8 cellular contexts compared by ENCODE assay signal in the genomic region with DNA sequence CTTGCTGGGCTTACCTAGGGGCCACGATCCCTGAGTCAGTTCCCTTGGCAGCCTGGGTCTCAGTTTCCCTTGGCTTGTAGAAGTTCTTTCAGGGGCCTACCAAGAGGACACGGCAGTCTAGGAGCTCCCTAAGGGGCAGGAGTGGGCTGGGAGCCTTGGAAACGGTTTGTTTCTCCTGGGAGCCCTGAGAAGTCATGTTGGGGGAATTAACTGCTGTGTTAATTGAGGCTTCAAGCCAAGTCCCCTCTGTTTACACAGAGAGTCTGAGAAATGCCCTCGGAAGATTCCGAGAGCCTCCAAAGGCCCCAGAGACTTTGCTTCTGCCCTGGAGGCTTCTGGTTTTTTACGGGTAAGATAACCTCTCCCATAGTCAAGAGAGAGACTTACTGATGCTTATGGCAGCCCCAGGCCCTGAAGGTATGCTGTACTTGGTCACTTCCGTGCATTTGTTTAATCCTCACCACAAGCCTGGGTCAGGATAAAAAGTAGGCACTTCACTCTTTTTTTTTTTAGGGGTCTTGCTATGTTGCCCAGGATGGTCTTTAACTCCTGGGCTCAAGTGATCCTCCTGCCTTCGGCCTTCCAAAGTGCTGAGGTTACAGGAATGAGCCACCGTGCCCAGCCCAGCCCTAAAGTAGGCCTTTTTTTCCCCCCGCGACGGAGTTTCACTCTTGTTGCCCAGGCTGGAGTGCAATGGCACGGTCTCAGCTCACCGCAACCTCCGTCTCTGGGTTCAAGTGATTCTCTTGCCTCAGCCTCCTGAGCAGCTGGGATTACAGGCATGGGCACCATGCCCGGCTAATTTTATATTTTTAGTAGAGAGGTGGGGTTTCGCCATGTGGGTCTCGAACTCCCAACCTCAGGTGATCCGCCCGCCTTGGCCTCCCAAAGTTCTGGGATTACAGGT. TPM values are rescaled to one million over a fixed set of nuclear protein-coding genes. Genes with fewer than 3 reads are reported as not detected.
DNase-seq lines count a peak whose midpoint lies in the region; ATAC-seq lines count a peak whose summit lies in the region.

No MANE protein-coding gene starts in this region.

- H2AFZ ChIP-seq in neuronal stem cell (ENCODE audit: low read length): peak overlapping the region; percentile 84

- H3K9me3 ChIP-seq in CD4-positive, alpha-beta memory T cell (ENCODE audit: control insufficient read depth in 1 of 2, low read length in 2 of 2): no peaks in the 10 kb centered on the region
- H3K9me3 ChIP-seq in effector memory CD4-positive, alpha-beta T cell (ENCODE audit: control insufficient read depth, low read length): no peaks in the 10 kb centered on the region
- H3K9me3 ChIP-seq in neuronal stem cell (replicated peaks in 1 of 2; ENCODE audit: control insufficient read depth in 2 of 2, insufficient read depth in 1 of 2, low read depth in 1 of 2, low read length in 2 of 2): no peaks in the 10 kb centered on the region

- H3K4me1 ChIP-seq in CD4-positive, alpha-beta memory T cell (ENCODE audit: insufficient read depth, low read length): peaks cover 99% of the 10 kb centered on the region
- peaks cover 75% of the 10 kb centered on the region for H3K4me1 ChIP-seq in effector memory CD4-positive, alpha-beta T cell (ENCODE audit: control insufficient read depth, insufficient read depth, low read length, poor library complexity, severe bottlenecking)
- peaks cover 27% of the 10 kb centered on the region in 2 donors for H3K4me1 ChIP-seq in neuronal stem cell (ENCODE audit: control insufficient read depth in 2 of 2, insufficient read depth in 1 of 2, low read depth in 1 of 2, low read length in 2 of 2)

- no peaks in the 10 kb centered on the region for H3K36me3 ChIP-seq in CD4-positive, alpha-beta memory T cell (ENCODE audit: insufficient read depth, low read length)
- H3K36me3 ChIP-seq in effector memory CD4-positive, alpha-beta T cell (ENCODE audit: control insufficient read depth, insufficient read depth, low read length): no peaks in the 10 kb centered on the region
- no peaks in the 10 kb centered on the region for H3K36me3 ChIP-seq in neuronal stem cell (replicated peaks in 1 of 2; ENCODE audit: control insufficient read depth in 2 of 2, insufficient read depth in 2 of 2, low read length in 2 of 2)

- no peaks in the 10 kb centered on the region for H3K79me1 ChIP-seq in neuronal stem cell (ENCODE audit: low read depth, low read length)

- H3K18ac ChIP-seq in neuronal stem cell (ENCODE audit: low read length): peak overlapping the region; percentile 98

- H2BK12ac ChIP-seq in neuronal stem cell (ENCODE audit: low read length): peak overlapping the region; percentile 95

- WGBS in neuronal stem cell (ENCODE audit: extremely low coverage in 2 of 2, insufficient read length in 2 of 2, insufficient replicate concordance in 1 of 2), 2 donors: no CpG with 5 or more reads among the region's 20 CpGs

- peaks cover 52 to 92% (median 67%) of the 10 kb centered on the region in 4 donors for H3K4me1 Mint-ChIP-seq in CD4-positive, alpha-beta memory T cell

- DNase-seq in CD4-positive, alpha-beta memory T cell: no peak
- peak; percentile 48 for DNase-seq in NCI-H82 treated with DMSO at 0.1 percent for 48 hours (lab: John Stamatoyannopoulos, UW; ENCODE audit: unreplicated experiment)
- no peak for DNase-seq in effector memory CD4-positive, alpha-beta T cell
- no peak for DNase-seq in neuronal stem cell (ENCODE audit: low spot score)

- H3K27me3 ChIP-seq in CD4-positive, alpha-beta memory T cell (ENCODE audit: insufficient read depth, low read length): no peaks in the 10 kb centered on the region
- no peaks in the 10 kb centered on the region for H3K27me3 ChIP-seq in effector memory CD4-positive, alpha-beta T cell (replicated peaks; ENCODE audit: control insufficient read depth, insufficient read depth, low read length, poor library complexity, severe bottlenecking)
- no peaks in the 10 kb centered on the region for H3K27me3 ChIP-seq in neuronal stem cell (ENCODE audit: control insufficient read depth in 3 of 3, insufficient read depth in 3 of 3, low read depth in 1 of 3, low read length in 3 of 3)

- intact Hi-C loops in CD4-positive, alpha-beta memory T cell (cut with micrococcal nuclease): no loop called here

- peak overlapping the region; percentile 79 for H2BK15ac ChIP-seq in neuronal stem cell (ENCODE audit: low read length)

- peak overlapping the region; percentile 38 for H2BK120ac ChIP-seq in neuronal stem cell (ENCODE audit: low read depth, low read length)

- H3K4me3 ChIP-seq in CD4-positive, alpha-beta memory T cell (ENCODE audit: low read length in 2 of 2): peak overlapping the region; percentile 6 to 52
- H3K4me3 ChIP-seq in effector memory CD4-positive, alpha-beta T cell (ENCODE audit: insufficient read depth, low read depth, low read length, poor library complexity, severe bottlenecking): no peak overlapping the region
- H3K4me3 ChIP-seq in neuronal stem cell (ENCODE audit: low read length in 2 of 2): no peak overlapping the region

- peak overlapping the region; percentile 21 for H3K4me2 ChIP-seq in neuronal stem cell (ENCODE audit: insufficient read depth, low read length, poor library complexity, severe bottlenecking)

- H2BK5ac ChIP-seq in neuronal stem cell (ENCODE audit: low read length): peak overlapping the region; percentile 88

- peak overlapping the region; percentile 3 for H3K23ac ChIP-seq in neuronal stem cell (ENCODE audit: low read depth, low read length, poor library complexity)

- no peak overlapping the region for H4K8ac ChIP-seq in neuronal stem cell (ENCODE audit: low read depth, low read length)

- H3K9ac ChIP-seq in neuronal stem cell (ENCODE audit: low read depth, low read length, poor library complexity): no peak overlapping the region

- peak overlapping the region; percentile 5 for H3K14ac ChIP-seq in neuronal stem cell (ENCODE audit: low read length)

- peak overlapping the region; percentile 79 for H3K4ac ChIP-seq in neuronal stem cell (ENCODE audit: low read length)

- H3K36me3 Mint-ChIP-seq in CD4-positive, alpha-beta memory T cell: peaks cover 0 to 2% of the 10 kb centered on the region in 2 donors

- no peaks in the 10 kb centered on the region for H3K9me3 Mint-ChIP-seq in CD4-positive, alpha-beta memory T cell

- H4K91ac ChIP-seq in neuronal stem cell (ENCODE audit: low read depth, low read length, poor library complexity): peak overlapping the region; percentile 83

- peak overlapping the region; percentile 82 for H3K27ac ChIP-seq in CD4-positive, alpha-beta memory T cell (ENCODE audit: low read depth, low read length)
- H3K27ac ChIP-seq in effector memory CD4-positive, alpha-beta T cell (ENCODE audit: insufficient read depth, low read length, poor library complexity, severe bottlenecking): peak overlapping the region; percentile 88
- H3K27ac ChIP-seq in neuronal stem cell (replicated peaks; ENCODE audit: low read length): peak overlapping the region; percentile 100

- POLR2A ChIA-PET in CD4-positive, alpha-beta memory T cell (lab: Charles Lee; ENCODE audit: partially characterized antibody): interaction anchor here (1.0 to 11.9 kb wide), 11 partner anchors 8 to 60 kb away, joined by 3 to 415 read pairs (median 16); a partner anchor contains a TSS

- ATAC-seq in GM21737 (IDR thresholded peaks at IDR 0.05; ENCODE audit: unreplicated experiment) (no peak), HG03280 (IDR thresholded peaks at IDR 0.05; ENCODE audit: unreplicated experiment) (no peak), GM18909 (IDR thresholded peaks at IDR 0.05; ENCODE audit: poor library complexity, unreplicated experiment) (no peak), GM21528 (IDR thresholded peaks at IDR 0.05; ENCODE audit: low FRiP score, unreplicated experiment) (no peak)

- peak overlapping the region in 7 of 8 donors; percentile 74 to 90 (median 77) for H3K4me3 Mint-ChIP-seq in CD4-positive, alpha-beta memory T cell

- no peaks in the 10 kb centered on the region for H3K27me3 Mint-ChIP-seq in CD4-positive, alpha-beta memory T cell

- CTCF ChIA-PET in CD4-positive, alpha-beta memory T cell (lab: Charles Lee; ENCODE audit: partially characterized antibody): interaction anchor here (1.5 to 6.5 kb wide), 5 partner anchors 10 to 61 kb away, joined by 4 to 51 read pairs (median 16); a partner anchor contains a TSS

- H2AK5ac ChIP-seq in neuronal stem cell (ENCODE audit: low read depth, low read length): peak overlapping the region; percentile 72

- peak overlapping the region; percentile 92 to 99 (median 96) for H3K27ac Mint-ChIP-seq in CD4-positive, alpha-beta memory T cell

RNA-seq across cellular contexts. Expression of a gene that starts 15.1 kb away (rescaled TPM):
- total RNA-seq in CD4-positive, alpha-beta memory T cell: 100 to 1,000 TPM; 148 to 153 TPM
- polyA plus RNA-seq in CD4-positive, alpha-beta memory T cell: 100 to 1,000 TPM; 201 to 446 TPM
- 64.6 TPM for polyA plus RNA-seq in neuronal stem cell (2013, experiment 1 of 2)
- polyA plus RNA-seq in neuronal stem cell (2013, experiment 2 of 2): 64.5 TPM

RNA-seq across cellular contexts. Expression of a gene that starts 15.2 kb away (rescaled TPM):
- 10 to 100 TPM; 63.7 to 64.0 TPM for total RNA-seq in CD4-positive, alpha-beta memory T cell
- polyA plus RNA-seq in CD4-positive, alpha-beta memory T cell: 10 to 100 TPM; 57.9 to 64.2 TPM
- polyA plus RNA-seq in neuronal stem cell (2013, experiment 1 of 2): 35.3 TPM
- polyA plus RNA-seq in neuronal stem cell (2013, experiment 2 of 2): 33.1 TPM

RNA-seq across cellular contexts. Expression of a gene that starts 47.3 kb away (rescaled TPM):
- 10 to 100 TPM; 25.8 to 34.1 TPM for total RNA-seq in CD4-positive, alpha-beta memory T cell
- polyA plus RNA-seq in CD4-positive, alpha-beta memory T cell: 1 to 10 TPM in 1 of 2 donors, under 1 TPM in 1; 0.15 to 1.8 TPM
- 123 TPM for polyA plus RNA-seq in neuronal stem cell (2013, experiment 1 of 2)
- polyA plus RNA-seq in neuronal stem cell (2013, experiment 2 of 2): 121 TPM

RNA-seq across cellular contexts. Expression of a gene that starts 48.8 kb away (rescaled TPM):
- total RNA-seq in CD4-positive, alpha-beta memory T cell: 10 to 100 TPM; 70.6 to 78.4 TPM
- 10 to 100 TPM; 18.0 to 24.9 TPM for polyA plus RNA-seq in CD4-positive, alpha-beta memory T cell
- 22.9 TPM for polyA plus RNA-seq in neuronal stem cell (2013, experiment 1 of 2)
- 24.4 TPM for polyA plus RNA-seq in neuronal stem cell (2013, experiment 2 of 2)

Comparison
In these comparisons a context has a peak if more than half of its experiments do, and no peak if none do; other contexts are left out.
1. H3K4me3 ChIP-seq: peak in CD4-positive, alpha-beta memory T cell (2 of 2); none in effector memory CD4-positive, alpha-beta T cell (single experiment) and neuronal stem cell (0 of 2).
2. Peak in every context shown above with its lines, with median percentiles within 50 percentile points of each other: H3K27ac ChIP-seq.